ENCODE assay signal across 24 cellular contexts in the genomic region with DNA sequence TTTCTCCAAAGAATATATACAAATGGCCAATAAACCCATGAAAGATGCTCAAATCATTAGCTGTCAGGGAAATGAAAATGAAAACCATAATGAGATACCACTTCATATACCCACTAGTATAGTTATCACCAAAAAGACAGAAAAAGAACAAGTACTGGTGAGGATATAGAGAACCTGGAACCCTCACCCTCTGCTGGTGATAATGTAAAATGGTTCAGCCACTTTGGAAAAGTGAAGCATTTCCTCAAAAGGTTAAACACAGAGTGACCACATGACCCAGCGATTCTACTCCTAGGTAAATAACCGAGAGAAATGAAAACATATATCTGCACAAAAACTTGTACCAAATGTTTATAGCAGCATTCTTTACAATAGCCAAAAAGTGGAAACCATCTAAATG.
"Had no signal": no experiment of that assay in that cellular context is flagged by ENCODE, and none has a peak within 500 bp of the region (broad histone marks: within the 10 kb centered on the region; RNA-seq: fewer than 3 reads in every experiment).

No MANE protein-coding gene starts in this region.

- H3K27ac Mint-ChIP-seq: activated B cell treated with CpG ODN at 0.5 μM for 24 hours; activated CD8-positive, alpha-beta T cell treated with anti-CD3 and anti-CD28 coated beads for 36 hours; activated naive CD4-positive, alpha-beta T cell treated with anti-CD3 and anti-CD28 coated beads for 36 hours; activated naive CD8-positive, alpha-beta T cell treated with anti-CD3 and anti-CD28 coated beads, Interleukin-2, amount 50 U/mL, for 24 hours; natural killer cell; stimulated activated effector memory CD8-positive, alpha-beta T cell treated with anti-CD3 and anti-CD28 coated beads, Interleukin-12 subunit alpha, Interleukin-12 subunit beta, amount 100 ng/mL, for 72 hours; T-helper 2 cell treated with Interferon-gamma antibody and Interleukin-4, amounts not matched to agents 5 μg/mL and 100 μg/mL, for 36 hours had no signal

- H3K79me2 ChIP-seq: parathyroid adenoma had no signal

- H3K9ac ChIP-seq: parathyroid adenoma had no signal

- H3K36me3 ChIP-seq: esophagus muscularis mucosa, lower lobe of right lung, neutrophil, right lobe of liver, upper lobe of left lung had no signal

- ATAC-seq: activated CD8-positive, alpha-beta T cell treated with anti-CD3 and anti-CD28 coated beads for 36 hours; activated naive CD8-positive, alpha-beta T cell treated with anti-CD3 and anti-CD28 coated beads, Interleukin-2, amount 50 U/mL, for 24 hours; lower lobe of right lung; natural killer cell; right lobe of liver; stimulated activated effector memory CD8-positive, alpha-beta T cell treated with anti-CD3 and anti-CD28 coated beads, Interleukin-12 subunit alpha, Interleukin-12 subunit beta, amount 100 ng/mL, for 72 hours had no signal

- H3K4me1 ChIP-seq: lower lobe of right lung, parathyroid adenoma, right lobe of liver had no signal

- H3K9me3 ChIP-seq: esophagus muscularis mucosa, lower lobe of right lung, neutrophil, right lobe of liver, testis, upper lobe of left lung had no signal

- H3K36me3 Mint-ChIP-seq: natural killer cell; stimulated activated effector memory CD8-positive, alpha-beta T cell treated with anti-CD3 and anti-CD28 coated beads, Interleukin-12 subunit alpha, Interleukin-12 subunit beta, amount 100 ng/mL, for 72 hours had no signal

- H3K4me1 Mint-ChIP-seq: activated B cell treated with CpG ODN at 0.5 μM for 24 hours; activated naive CD8-positive, alpha-beta T cell treated with anti-CD3 and anti-CD28 coated beads, Interleukin-2, amount 50 U/mL, for 24 hours had no signal

- H3K27me3 ChIP-seq: esophagus muscularis mucosa, right lobe of liver, testis, upper lobe of left lung had no signal

- H3K4me3 ChIP-seq: esophagus muscularis mucosa, lower lobe of right lung, right lobe of liver, testis, upper lobe of left lung had no signal

- H3K27ac ChIP-seq: esophagus muscularis mucosa, lower lobe of right lung, neutrophil, parathyroid adenoma, right lobe of liver, testis, upper lobe of left lung had no signal

- H3K9me3 Mint-ChIP-seq: natural killer cell had no signal

- H2AFZ ChIP-seq: parathyroid adenoma had no signal

- DNase-seq: activated B cell treated with CpG ODN at 0.5 μM for 24 hours; activated CD4-positive, alpha-beta T cell treated with anti-CD3 and anti-CD28 coated beads for 48 hours; activated CD8-positive, alpha-beta T cell treated with anti-CD3 and anti-CD28 coated beads for 36 hours; activated naive CD4-positive, alpha-beta T cell treated with anti-CD3 and anti-CD28 coated beads for 36 hours; activated naive CD8-positive, alpha-beta T cell treated with anti-CD3 and anti-CD28 coated beads, Interleukin-2, amount 50 U/mL, for 24 hours; activated T-cell treated with anti-CD3 and anti-CD28 coated beads, Interleukin-2, amount 50 U/mL, for 1 hour; anterior cingulate cortex; cortex of kidney; effector CD8-positive, alpha-beta T cell; foreskin melanocyte; glutamatergic neuron; hypothalamus; lower lobe of right lung; natural killer cell; right lobe of liver; small intestine; stimulated activated CD4-positive, alpha-beta T cell treated with anti-CD3 and anti-CD28 coated beads, Interleukin-4, amount 100 ng/mL, for 24 hours; testis; upper lobe of left lung had no signal

- H3K4me3 Mint-ChIP-seq: activated B cell treated with CpG ODN at 0.5 μM for 24 hours; activated CD8-positive, alpha-beta T cell treated with anti-CD3 and anti-CD28 coated beads for 36 hours; activated naive CD4-positive, alpha-beta T cell treated with anti-CD3 and anti-CD28 coated beads for 36 hours; activated naive CD8-positive, alpha-beta T cell treated with anti-CD3 and anti-CD28 coated beads, Interleukin-2, amount 50 U/mL, for 24 hours; natural killer cell; stimulated activated effector memory CD8-positive, alpha-beta T cell treated with anti-CD3 and anti-CD28 coated beads, Interleukin-12 subunit alpha, Interleukin-12 subunit beta, amount 100 ng/mL, for 72 hours; T-helper 2 cell treated with Interferon-gamma antibody and Interleukin-4, amounts not matched to agents 5 μg/mL and 100 μg/mL, for 36 hours had no signal
